Comparison of ENCODE assay signal across 8 cellular contexts in the genomic region with DNA sequence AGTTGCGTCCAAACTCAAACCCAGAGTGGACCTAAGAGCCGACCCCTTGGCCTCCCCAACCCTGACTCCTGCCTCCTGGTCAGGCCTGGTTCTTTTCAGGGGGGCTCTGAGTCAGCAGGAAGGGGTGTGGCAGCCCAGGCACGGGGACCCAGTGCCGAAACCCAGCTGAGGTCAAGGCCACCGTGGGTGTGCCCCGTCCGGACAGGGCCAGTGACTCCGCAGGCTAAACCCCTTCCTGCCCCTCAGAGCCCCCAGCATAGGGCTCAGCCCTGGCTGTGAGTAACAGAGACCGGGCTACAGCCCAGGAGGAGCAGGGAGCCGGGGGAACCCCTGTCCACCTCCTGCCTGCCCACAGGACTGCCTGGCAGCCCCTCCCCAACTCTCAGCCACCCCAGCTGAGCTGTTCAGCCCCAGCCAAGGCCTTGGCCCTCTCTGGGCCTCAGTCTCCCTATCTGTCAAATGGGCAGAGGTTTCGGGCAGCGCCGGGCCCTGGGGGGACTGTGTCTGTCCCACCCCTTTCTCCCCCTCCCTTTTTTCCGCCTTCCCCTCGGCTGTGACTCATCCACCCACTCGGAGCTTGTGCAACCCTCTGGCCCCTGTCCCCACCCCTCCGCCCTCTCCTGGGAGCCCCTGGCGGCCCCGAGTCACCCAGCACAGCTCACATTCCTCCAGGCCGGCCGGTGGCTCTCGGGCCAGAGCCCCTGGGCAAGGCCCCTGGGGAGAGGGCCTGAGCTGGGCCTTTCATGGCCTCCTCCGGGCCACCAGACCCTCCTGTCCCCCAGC. TPM values are rescaled to one million over a fixed set of nuclear protein-coding genes. Genes with fewer than 3 reads are reported as not detected.
DNase-seq lines count a peak whose midpoint lies in the region; ATAC-seq and TF ChIP-seq lines count a peak whose summit lies in the region.

No MANE protein-coding gene starts in this region.

- peaks cover 1% of the 10 kb centered on the region for H3K36me3 ChIP-seq in Caco-2 (ENCODE audit: control insufficient read depth, insufficient read depth, low read length)
- H3K36me3 ChIP-seq in PC-9 (ENCODE audit: low read depth): no peaks in the 10 kb centered on the region
- peaks cover 38% of the 10 kb centered on the region for H3K36me3 ChIP-seq in brain microvascular endothelial cell (replicated peaks)

- no peaks in the 10 kb centered on the region for H3K27me3 Mint-ChIP-seq in Caco-2 (ENCODE audit: insufficient read depth, unreplicated experiment)

- H3F3A ChIP-seq in PC-9 (ENCODE audit: insufficient read depth, low read depth): peaks cover 55% of the 10 kb centered on the region

- CTCF ChIA-PET in Caco-2 (lab: Charles Lee) (interaction anchor here (0.7 to 0.8 kb wide), 2 partner anchors 128 to 294 kb away, joined by 3 to 6 read pairs; no protein-coding TSS in a partner anchor), PC-9 (lab: Charles Lee) (interaction anchor here (1.0 kb wide), 1 partner anchor 72 kb away, joined by 4 read pairs; no protein-coding TSS in a partner anchor)

- BruUV-seq in Caco-2 (replicated peaks; lab: Mats Ljungman, UMichigan) (no TSS peak), PC-9 (replicated peaks; lab: Mats Ljungman, UMichigan) (no TSS peak)

- no peak for ATAC-seq in GM19395 (IDR thresholded peaks at IDR 0.05; ENCODE audit: unreplicated experiment)

- H3K79me2 ChIP-seq in PC-9 (ENCODE audit: low read depth): peaks cover 90% of the 10 kb centered on the region

- H3K9me2 ChIP-seq in PC-9 (ENCODE audit: insufficient read depth): no peaks in the 10 kb centered on the region

- peaks cover 74% of the 10 kb centered on the region for H3K36me3 Mint-ChIP-seq in Caco-2 (ENCODE audit: insufficient read depth, unreplicated experiment)

- H3K4me1 Mint-ChIP-seq in Caco-2 (ENCODE audit: low read depth, unreplicated experiment): no peaks in the 10 kb centered on the region

- H3K4me3 Mint-ChIP-seq in Caco-2 (ENCODE audit: unreplicated experiment): no peak overlapping the region

- H3K4me1 ChIP-seq in Caco-2 (peaks cover 35% of the 10 kb centered on the region), PC-9 (replicated peaks; ENCODE audit: insufficient read depth) (peaks cover 63% of the 10 kb centered on the region)

- TF ChIP-seq CTCF in Caco-2 (IDR thresholded peaks at IDR 0.05; ENCODE audit: insufficient read depth in 1 of 2, low read depth in 1 of 2, low read length in 1 of 2, severe bottlenecking in 1 of 2, unreplicated experiment in 1 of 2) (no peak), PC-9 (conservative IDR thresholded peaks at IDR 0.05) (no peak; the same call in 1 of the 2 replicates), brain microvascular endothelial cell (IDR thresholded peaks at IDR 0.05; ENCODE audit: low read depth, low read length, missing control alignments) (peak; percentile 54)

- no peak overlapping the region for H3K4me3 ChIP-seq in Caco-2 (ENCODE audit: low read depth, low read length)
- peak overlapping the region; percentile 47; the same call in 1 of the 2 replicates for H3K4me3 ChIP-seq in PC-9
- peak overlapping the region; percentile 32 for H3K4me3 ChIP-seq in brain microvascular endothelial cell (ENCODE audit: low read depth, low read length)

- peak overlapping the region; percentile 8 for H3K27ac Mint-ChIP-seq in Caco-2 (ENCODE audit: unreplicated experiment)

- intact Hi-C loops in Caco-2 (cut with micrococcal nuclease; ENCODE audit: unreplicated experiment) (no loop called here), PC-9 (cut with micrococcal nuclease; ENCODE audit: unreplicated experiment) (no loop called here)

- no peaks in the 10 kb centered on the region for H3K9me3 Mint-ChIP-seq in Caco-2 (ENCODE audit: unreplicated experiment)

- no peak overlapping the region for H2AFZ ChIP-seq in PC-9

- H4K20me1 ChIP-seq in PC-9 (ENCODE audit: insufficient read depth): peaks cover 51% of the 10 kb centered on the region

- peak overlapping the region; percentile 91 for H3K4me2 ChIP-seq in PC-9

- DNase-seq in Caco-2: peak; percentile 63 to 74
- DNase-seq in PC-9: peak; percentile 76 to 85
- peak; percentile 80 for DNase-seq in brain microvascular endothelial cell
- DNase-seq in kidney glomerular epithelial cell (lab: John Stamatoyannopoulos, UW): peak; percentile 6
- DNase-seq in stimulated activated CD4-positive, alpha-beta T cell treated with anti-CD3 and anti-CD28 coated beads, TNF-alpha, amount 100 ng/mL, for 4 hours (ENCODE audit: low read depth in 3 of 3): peak in 2 of 3 experiments; percentile 28 to 39
- DNase-seq in globus pallidus (ENCODE audit: low spot score): no peak
- DNase-seq in NCI-H1105 (lab: John Stamatoyannopoulos, UW): no peak

- H3K27me3 ChIP-seq in Caco-2 (replicated peaks; ENCODE audit: control insufficient read depth, insufficient read depth, low read length) (no peaks in the 10 kb centered on the region), PC-9 (ENCODE audit: insufficient read depth, low read depth) (no peaks in the 10 kb centered on the region), brain microvascular endothelial cell (replicated peaks) (no peaks in the 10 kb centered on the region)

- H3K27ac ChIP-seq in PC-9 (peak overlapping the region; percentile 96), brain microvascular endothelial cell (peak overlapping the region; percentile 74)

- in situ Hi-C loops in brain microvascular endothelial cell (cut with HindIII; ENCODE audit: low pct_ligation_motif_present, low sequenced_read_pairs): no loop called here

- H3K9me3 ChIP-seq in Caco-2: no peaks in the 10 kb centered on the region
- no peaks in the 10 kb centered on the region for H3K9me3 ChIP-seq in PC-9 (ENCODE audit: insufficient read depth, low read depth)

- POLR2A ChIA-PET in Caco-2 (lab: Charles Lee): interaction anchor here (0.6 kb wide), 1 partner anchor 1757 kb away, joined by 7 read pairs; no protein-coding TSS in a partner anchor
- POLR2A ChIA-PET in PC-9 (lab: Charles Lee; ENCODE audit: unreplicated experiment): interaction anchor here (0.5 to 0.6 kb wide), 2 partner anchors 21 to 209 kb away, joined by 6 to 14 read pairs; no protein-coding TSS in a partner anchor

RNA-seq across cellular contexts. Expression of gene ZBTB7A, which starts 8.6 kb away (rescaled TPM):
- total RNA-seq in Caco-2 (2022) (11.9 and 14.7 TPM in 2 replicates), PC-9 (2021) (41.2 and 48.2 TPM in 2 replicates)

RNA-seq across cellular contexts. Expression of gene PIAS4, which starts 50.6 kb away (rescaled TPM):
- total RNA-seq in Caco-2 (2022) (43.3 and 45.7 TPM in 2 replicates), PC-9 (2021) (25.5 and 26.5 TPM in 2 replicates)

Comparison
In these comparisons a context has a peak if more than half of its experiments do, and no peak if none do; other contexts are left out.
1. DNase-seq: peak in Caco-2 (2 of 2), PC-9 (2 of 2), brain microvascular endothelial cell (single experiment), kidney glomerular epithelial cell (single experiment) and stimulated activated CD4-positive, alpha-beta T cell treated with anti-CD3 and anti-CD28 coated beads, TNF-alpha, amount 100 ng/mL, for 4 hours (2 of 3); none in globus pallidus (single experiment) and NCI-H1105 (single experiment).